Comparison of ENCODE assay signal across 8 cellular contexts in the genomic region with DNA sequence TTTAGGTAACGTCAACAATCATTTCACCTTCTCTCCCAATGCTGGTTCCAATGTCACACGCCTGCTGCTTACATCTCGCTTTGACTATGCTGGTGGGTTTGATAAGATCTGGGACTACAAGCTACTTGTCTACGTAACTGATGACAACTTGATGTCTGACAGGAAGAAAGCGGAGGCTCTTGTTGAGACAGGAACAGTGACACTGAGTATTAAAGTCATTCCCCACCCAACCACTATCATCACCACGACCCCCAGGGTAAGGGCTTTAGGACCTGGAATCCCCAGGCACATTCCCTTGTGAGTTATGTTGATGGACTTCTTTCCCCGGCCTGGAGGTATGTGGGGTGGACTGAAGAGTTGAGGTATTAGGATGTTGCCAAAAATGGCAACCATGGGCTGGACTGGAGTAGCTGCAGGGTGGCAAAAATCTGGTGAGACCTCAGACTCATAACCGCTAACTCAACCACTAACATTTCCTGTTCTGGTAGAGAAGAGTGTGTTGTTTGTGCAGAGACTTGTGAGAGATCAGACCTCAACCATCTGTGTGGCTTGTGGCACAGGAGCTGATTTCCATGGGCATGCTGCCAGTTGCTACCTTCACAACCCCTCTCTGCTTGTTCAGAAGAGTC. TPM values are rescaled to one million over a fixed set of nuclear protein-coding genes. Genes with fewer than 3 reads are reported as not detected.
DNase-seq lines count a peak whose midpoint lies in the region; ATAC-seq and TF ChIP-seq lines count a peak whose summit lies in the region.

No MANE protein-coding gene starts in this region.

- H3K9me3 ChIP-seq in CD4-positive, alpha-beta memory T cell (ENCODE audit: control insufficient read depth in 1 of 2, low read length in 2 of 2), result no peaks in the 10 kb centered on the region
- no peaks in the 10 kb centered on the region for H3K9me3 ChIP-seq in OCI-LY7 (ENCODE audit: low read length)
- no peaks in the 10 kb centered on the region for H3K9me3 ChIP-seq in PC-3 (ENCODE audit: low read length)

- H3K27ac Mint-ChIP-seq in CD4-positive, alpha-beta memory T cell, result peak overlapping the region; percentile 88 to 99 (median 98)
- H3K27ac Mint-ChIP-seq in CD14-positive monocyte, result peak overlapping the region in 1 of 7 donors; percentile 62

- H2AFZ ChIP-seq in OCI-LY7 (ENCODE audit: low read length) (peak overlapping the region; percentile 48; the same call in 1 of the 2 replicates), PC-3 (ENCODE audit: low read length) (no peak overlapping the region)

- H4K20me1 ChIP-seq in OCI-LY7 (ENCODE audit: insufficient read depth, low read length), result no peaks in the 10 kb centered on the region
- H4K20me1 ChIP-seq in PC-3 (ENCODE audit: low read length), result no peaks in the 10 kb centered on the region

- H3K9me3 Mint-ChIP-seq in CD4-positive, alpha-beta memory T cell, result peaks cover 0 to 6% (median 0%) of the 10 kb centered on the region in 8 donors
- peaks cover 0 to 2% (median 0%) of the 10 kb centered on the region in 7 donors for H3K9me3 Mint-ChIP-seq in CD14-positive monocyte

- H3K4me2 ChIP-seq in OCI-LY7 (ENCODE audit: low read length), result peak overlapping the region; percentile 58
- H3K4me2 ChIP-seq in PC-3 (ENCODE audit: low read length), result no peak overlapping the region

- no peaks in the 10 kb centered on the region for H3K27me3 Mint-ChIP-seq in CD4-positive, alpha-beta memory T cell
- H3K27me3 Mint-ChIP-seq in CD14-positive monocyte (ENCODE audit: low read depth in 3 of 3), result peaks cover 19 to 40% (median 33%) of the 10 kb centered on the region in 3 donors

- POLR2A ChIA-PET in CD4-positive, alpha-beta memory T cell (lab: Charles Lee; ENCODE audit: partially characterized antibody), result interaction anchor here (1.0 to 5.0 kb wide), 31 partner anchors 8 to 1147 kb away, joined by 3 to 30 read pairs (median 7); a partner anchor contains a TSS
- POLR2A ChIA-PET in OCI-LY7 (lab: Charles Lee), result interaction anchor here (0.6 to 1.4 kb wide), 7 partner anchors 9 to 145 kb away, joined by 3 to 7 read pairs (median 4); no protein-coding TSS in a partner anchor
- POLR2A ChIA-PET in PC-3 (lab: Charles Lee; ENCODE audit: unreplicated experiment), result no interaction called here

- peak overlapping the region; percentile 48 for H3K27ac ChIP-seq in CD4-positive, alpha-beta memory T cell (ENCODE audit: low read depth, low read length)
- H3K27ac ChIP-seq in OCI-LY7 (ENCODE audit: low read depth, low read length, poor library complexity, severe bottlenecking), result peak overlapping the region; percentile 77
- no peak overlapping the region for H3K27ac ChIP-seq in PC-3 (ENCODE audit: low read length)

- H3K27me3 ChIP-seq in CD4-positive, alpha-beta memory T cell (ENCODE audit: insufficient read depth, low read length), result no peaks in the 10 kb centered on the region
- H3K27me3 ChIP-seq in PC-3 (ENCODE audit: low read length), result no peaks in the 10 kb centered on the region

- peak overlapping the region; percentile 5 to 82 (median 72) for H3K4me3 Mint-ChIP-seq in CD4-positive, alpha-beta memory T cell
- no peak overlapping the region for H3K4me3 Mint-ChIP-seq in CD14-positive monocyte

- H3K36me3 ChIP-seq in CD4-positive, alpha-beta memory T cell (ENCODE audit: insufficient read depth, low read length), result no peaks in the 10 kb centered on the region
- H3K36me3 ChIP-seq in OCI-LY7 (ENCODE audit: insufficient read depth, low read length), result no peaks in the 10 kb centered on the region
- no peaks in the 10 kb centered on the region for H3K36me3 ChIP-seq in PC-3 (ENCODE audit: low read depth, low read length)

- H3F3A ChIP-seq in PC-3 (ENCODE audit: low read length, unreplicated experiment), result no peaks in the 10 kb centered on the region

- BruUV-seq in OCI-LY7 (replicated peaks; lab: Mats Ljungman, UMichigan) (no TSS peak), PC-3 (replicated peaks; lab: Mats Ljungman, UMichigan) (no TSS peak)

- no peaks in the 10 kb centered on the region for H3K36me3 Mint-ChIP-seq in CD4-positive, alpha-beta memory T cell
- no peaks in the 10 kb centered on the region for H3K36me3 Mint-ChIP-seq in CD14-positive monocyte

- CTCF ChIA-PET in CD4-positive, alpha-beta memory T cell (lab: Charles Lee; ENCODE audit: partially characterized antibody), result interaction anchor here (0.7 to 8.6 kb wide), 10 partner anchors 13 to 365 kb away, joined by 3 to 109 read pairs (median 4); no protein-coding TSS in a partner anchor
- CTCF ChIA-PET in OCI-LY7 (lab: Charles Lee; ENCODE audit: unreplicated experiment), result interaction anchor here (0.6 to 1.6 kb wide), 3 partner anchors 28 to 154 kb away, joined by 3 to 5 read pairs (median 4); no protein-coding TSS in a partner anchor
- CTCF ChIA-PET in PC-3 (lab: Charles Lee), result no interaction called here

- H3K4me1 Mint-ChIP-seq in CD4-positive, alpha-beta memory T cell, result peaks cover 38 to 70% (median 48%) of the 10 kb centered on the region in 4 donors
- H3K4me1 Mint-ChIP-seq in CD14-positive monocyte, result peaks cover 23% of the 10 kb centered on the region

- peaks cover 52% of the 10 kb centered on the region for H3K4me1 ChIP-seq in CD4-positive, alpha-beta memory T cell (ENCODE audit: insufficient read depth, low read length)
- H3K4me1 ChIP-seq in OCI-LY7 (ENCODE audit: insufficient read depth, low read length, poor library complexity, severe bottlenecking) (peaks cover 55% of the 10 kb centered on the region), PC-3 (ENCODE audit: insufficient read depth, low read length) (no peaks in the 10 kb centered on the region)

- peak; percentile 89 to 92 (median 91) for DNase-seq in CD4-positive, alpha-beta memory T cell
- DNase-seq in OCI-LY7 (ENCODE audit: low spot score), result peak; percentile 81
- peak; percentile 39 for DNase-seq in activated naive CD4-positive, alpha-beta T cell treated with anti-CD3 and anti-CD28 coated beads, Interleukin-2, amount 50 U/mL, for 16 hours
- peak; percentile 51 to 59 for DNase-seq in stimulated activated CD8-positive, alpha-beta memory T cell treated with anti-CD3 and anti-CD28 coated beads, Interleukin-15, amount 100 ng/mL, for 48 hours (ENCODE audit: low read depth in 2 of 2)
- no peak for DNase-seq in PC-3
- DNase-seq in COR-L47 (lab: John Stamatoyannopoulos, UW), result no peak
- DNase-seq in CD14-positive monocyte (ENCODE audit: low spot score), result no peak

- H3K9ac ChIP-seq in PC-3 (ENCODE audit: low read length), result no peak overlapping the region

- intact Hi-C loops in CD4-positive, alpha-beta memory T cell (cut with micrococcal nuclease), result loop anchor here (1.0 to 5.0 kb wide), 10 partner anchors 13 to 1078 kb away; a partner anchor contains a TSS
- intact Hi-C loops in OCI-LY7 (cut with micrococcal nuclease; ENCODE audit: unreplicated experiment) (no loop called here), PC-3 (cut with micrococcal nuclease) (no loop called here), CD14-positive monocyte (cut with micrococcal nuclease) (no loop called here)

- no peak for TF ChIP-seq CTCF in OCI-LY7 (conservative IDR thresholded peaks at IDR 0.05; ENCODE audit: low read length)
- TF ChIP-seq CTCF in PC-3 (conservative IDR thresholded peaks at IDR 0.05; ENCODE audit: low read depth, low read length), result no peak
- TF ChIP-seq CTCF in CD14-positive monocyte (IDR thresholded peaks at IDR 0.05), result no peak

- H3K79me2 ChIP-seq in OCI-LY7 (ENCODE audit: insufficient read depth, low read depth, low read length), result no peaks in the 10 kb centered on the region
- H3K79me2 ChIP-seq in PC-3 (ENCODE audit: low read length), result no peaks in the 10 kb centered on the region

- H3K4me3 ChIP-seq in CD4-positive, alpha-beta memory T cell (ENCODE audit: low read length in 2 of 2), result peak overlapping the region in 1 of 2 donors; percentile 48
- H3K4me3 ChIP-seq in OCI-LY7 (ENCODE audit: low read depth, low read length, poor library complexity, severe bottlenecking) (peak overlapping the region; percentile 16), PC-3 (ENCODE audit: low read length) (no peak overlapping the region)

- peak; percentile 64 for ATAC-seq in GM21737 (IDR thresholded peaks at IDR 0.05; ENCODE audit: unreplicated experiment)
- no peak for ATAC-seq in PC-3

- H3K9me2 ChIP-seq in OCI-LY7 (ENCODE audit: insufficient read depth, low read length) (no peaks in the 10 kb centered on the region), PC-3 (replicated peaks; ENCODE audit: low read length) (no peaks in the 10 kb centered on the region)

RNA-seq across cellular contexts. Expression of a gene that starts 59.2 kb away (rescaled TPM):
- 10 to 100 TPM; 11.3 to 12.1 TPM for total RNA-seq in CD4-positive, alpha-beta memory T cell
- 1 to 10 TPM; 1.3 to 2.1 TPM for polyA plus RNA-seq in CD4-positive, alpha-beta memory T cell
- total RNA-seq in OCI-LY7 (2014; rRNA removed; shearing (Covaris generic)), result 1.2 and 2.8 TPM in 2 replicates
- 0.30 and 0.42 TPM in 2 replicates for total RNA-seq in OCI-LY7 (2022)
- total RNA-seq in PC-3 (2014; rRNA removed), result 5.9 and 9.8 TPM in 2 replicates
- polyA plus RNA-seq in CD14-positive monocyte, result under 1 TPM in 1 of 2 donors, not detected in 1; 0.16 TPM

Comparison
In these comparisons a context has a peak if more than half of its experiments do, and no peak if none do; other contexts are left out.
1. DNase-seq: peak in CD4-positive, alpha-beta memory T cell (5 of 5), OCI-LY7 (single experiment), activated naive CD4-positive, alpha-beta T cell treated with anti-CD3 and anti-CD28 coated beads, Interleukin-2, amount 50 U/mL, for 16 hours (single experiment) and stimulated activated CD8-positive, alpha-beta memory T cell treated with anti-CD3 and anti-CD28 coated beads, Interleukin-15, amount 100 ng/mL, for 48 hours (2 of 2); none in PC-3 (single experiment), COR-L47 (single experiment) and CD14-positive monocyte (single experiment).
2. H3K4me3 Mint-ChIP-seq: peak in CD4-positive, alpha-beta memory T cell (8 of 8); none in CD14-positive monocyte (0 of 2).